Comparison of ENCODE assay signal across 10 cellular contexts in the genomic region with DNA sequence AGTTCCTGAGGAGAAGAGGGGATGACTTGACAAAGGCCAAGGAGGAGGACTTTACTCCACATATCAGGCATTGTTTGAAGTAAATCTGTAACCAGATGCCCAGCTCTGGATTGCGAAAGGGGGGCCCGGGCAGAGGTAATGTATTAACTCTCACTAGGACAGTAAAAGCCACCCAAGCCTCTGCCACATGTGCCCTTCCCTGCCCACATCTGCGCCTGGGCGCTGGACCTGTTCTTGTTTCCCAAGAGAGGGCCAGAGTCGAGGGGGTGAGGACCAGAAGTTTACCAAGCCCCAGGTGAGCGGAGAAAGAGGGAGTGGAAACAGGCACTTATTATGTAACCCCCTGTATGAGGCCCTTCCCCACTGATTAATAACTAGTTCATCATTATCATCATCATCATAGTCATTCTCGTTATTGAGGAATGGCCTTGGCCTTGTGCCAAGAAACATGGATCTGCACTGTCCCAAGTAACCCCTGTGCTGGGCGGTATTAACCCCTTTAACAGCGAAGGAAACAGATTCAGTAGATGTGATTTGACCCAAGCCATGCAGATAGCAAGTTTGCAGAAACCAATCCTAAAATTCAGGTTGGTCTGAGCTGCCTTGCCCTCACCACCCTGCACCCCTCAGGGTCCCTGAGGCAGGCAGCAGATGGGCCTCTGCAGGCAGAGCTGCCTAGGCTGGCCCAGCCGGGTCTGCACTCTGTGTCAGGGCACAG. TPM values are rescaled to one million over a fixed set of nuclear protein-coding genes. Genes with fewer than 3 reads are reported as not detected.
DNase-seq lines count a peak whose midpoint lies in the region; ATAC-seq and TF ChIP-seq lines count a peak whose summit lies in the region.
"Had no signal": no experiment of that assay in that cellular context is flagged by ENCODE, and none has a peak within 500 bp of the region (broad histone marks: within the 10 kb centered on the region; RNA-seq: fewer than 3 reads in every experiment).

TSS of gene SLC23A1 (minus strand) at position 23 of the 718 bp plus-strand sequence. CDS start 44 bp downstream, outside the sequence.

- TF ChIP-seq CTCF in mucosa of descending colon (IDR thresholded peaks at IDR 0.05), result no peak

- peak within 1 kb of the TSS; percentile 90 to 99 (median 97) for H3K4me2 ChIP-seq in BLaER1 treated with 17β-estradiol and CSF1 and Interleukin-3, amounts not matched to agents 10 nM and 100 nM

- in situ Hi-C loops in GM18951 (cut with MboI; ENCODE audit: low sequenced_read_pairs, unreplicated experiment), result no loop called here

- intact Hi-C loops in activated T-helper 2 cell treated with anti-CD3 and anti-CD28 coated beads, Interferon-gamma antibody, Interleukin-2, Interleukin-4, amounts not matched to agents 10 μg/mL and 5 μg/mL and 100 μg/mL, durations not matched to agents 14 hours and 24 hours and 36 hours (cut with micrococcal nuclease), result no loop called here
- intact Hi-C loops in mucosa of descending colon (cut with DNase I, micrococcal nuclease), result no loop called here

- ATAC-seq in mucosa of descending colon (peak; percentile 72), GM19328 (IDR thresholded peaks at IDR 0.05; ENCODE audit: unreplicated experiment) (no peak), HG02852 (IDR thresholded peaks at IDR 0.05; ENCODE audit: unreplicated experiment) (no peak), GM21528 (IDR thresholded peaks at IDR 0.05; ENCODE audit: low FRiP score, unreplicated experiment) (no peak)

- no peaks in the 10 kb centered on the region for H3K36me3 Mint-ChIP-seq in activated T-helper 2 cell treated with anti-CD3 and anti-CD28 coated beads, Interferon-gamma antibody, Interleukin-2, Interleukin-4, amounts not matched to agents 10 μg/mL and 5 μg/mL and 100 μg/mL, durations not matched to agents 14 hours and 24 hours and 36 hours (ENCODE audit: low read depth)

- peaks cover 36% of the 10 kb centered on the region for H3K4me1 Mint-ChIP-seq in activated T-helper 2 cell treated with anti-CD3 and anti-CD28 coated beads, Interferon-gamma antibody, Interleukin-2, Interleukin-4, amounts not matched to agents 10 μg/mL and 5 μg/mL and 100 μg/mL, durations not matched to agents 14 hours and 24 hours and 36 hours (ENCODE audit: low read depth)

- H3K9me3 ChIP-seq in BLaER1 treated with 17β-estradiol and CSF1 and Interleukin-3, amounts not matched to agents 10 nM and 100 nM (replicated peaks in 1 of 11), result no peaks in the 10 kb centered on the region
- H3K9me3 ChIP-seq in mucosa of descending colon, result no peaks in the 10 kb centered on the region

- peak within 1 kb of the TSS in 10 of 11 experiments; percentile 70 to 100 (median 99); a peak in 20 of 22 replicates for H3K27ac ChIP-seq in BLaER1 treated with 17β-estradiol and CSF1 and Interleukin-3, amounts not matched to agents 10 nM and 100 nM

- H3K36me3 ChIP-seq in BLaER1 treated with 17β-estradiol and CSF1 and Interleukin-3, amounts not matched to agents 10 nM and 100 nM, result peaks cover 0 to 11% (median 0%) of the 10 kb centered on the region in 11 experiments; a peak in 5 of 22 replicates
- no peaks in the 10 kb centered on the region for H3K36me3 ChIP-seq in mucosa of descending colon (ENCODE audit: low read depth)

- peak within 1 kb of the TSS; percentile 74 to 98 (median 95) for H3K9ac ChIP-seq in BLaER1 treated with 17β-estradiol and CSF1 and Interleukin-3, amounts not matched to agents 10 nM and 100 nM

- H3K27me3 ChIP-seq in BLaER1 treated with 17β-estradiol and CSF1 and Interleukin-3, amounts not matched to agents 10 nM and 100 nM, result no peaks in the 10 kb centered on the region

- H3K4me3 Mint-ChIP-seq in activated T-helper 2 cell treated with anti-CD3 and anti-CD28 coated beads, Interferon-gamma antibody, Interleukin-2, Interleukin-4, amounts not matched to agents 10 μg/mL and 5 μg/mL and 100 μg/mL, durations not matched to agents 14 hours and 24 hours and 36 hours (ENCODE audit: low read depth), result no peak within 1 kb of the TSS

- H3K9me3 Mint-ChIP-seq in activated T-helper 2 cell treated with anti-CD3 and anti-CD28 coated beads, Interferon-gamma antibody, Interleukin-2, Interleukin-4, amounts not matched to agents 10 μg/mL and 5 μg/mL and 100 μg/mL, durations not matched to agents 14 hours and 24 hours and 36 hours, result no peaks in the 10 kb centered on the region

- H4K20me1 ChIP-seq in BLaER1 treated with 17β-estradiol and CSF1 and Interleukin-3, amounts not matched to agents 10 nM and 100 nM, result peaks cover 0 to 11% (median 0%) of the 10 kb centered on the region in 11 experiments; a peak in 3 of 22 replicates

- no peaks in the 10 kb centered on the region for H3K27me3 Mint-ChIP-seq in activated T-helper 2 cell treated with anti-CD3 and anti-CD28 coated beads, Interferon-gamma antibody, Interleukin-2, Interleukin-4, amounts not matched to agents 10 μg/mL and 5 μg/mL and 100 μg/mL, durations not matched to agents 14 hours and 24 hours and 36 hours (ENCODE audit: low read depth)

- H3K4me3 ChIP-seq in BLaER1 treated with 17β-estradiol and CSF1 and Interleukin-3, amounts not matched to agents 10 nM and 100 nM, result peak within 1 kb of the TSS in 8 of 10 experiments; percentile 54 to 81 (median 68); a peak in 14 of 20 replicates
- H3K4me3 ChIP-seq in mucosa of descending colon, result no peak within 1 kb of the TSS

- peak within 1 kb of the TSS; percentile 38 for H3K27ac Mint-ChIP-seq in activated T-helper 2 cell treated with anti-CD3 and anti-CD28 coated beads, Interferon-gamma antibody, Interleukin-2, Interleukin-4, amounts not matched to agents 10 μg/mL and 5 μg/mL and 100 μg/mL, durations not matched to agents 14 hours and 24 hours and 36 hours

- DNase-seq in activated T-helper 2 cell treated with anti-CD3 and anti-CD28 coated beads, Interferon-gamma antibody, Interleukin-2, Interleukin-4, amounts not matched to agents 10 μg/mL and 5 μg/mL and 100 μg/mL, durations not matched to agents 14 hours and 24 hours and 36 hours (ENCODE audit: low spot score), result no peak
- DNase-seq in mucosa of descending colon (peak; percentile 78 to 83 (median 79)), AG08395 (ENCODE audit: low spot score) (no peak)
- DNase-seq: activated T-cell treated with anti-CD3 and anti-CD28 coated beads, Interleukin-2, amount 50 U/mL, for 1 hour had no signal

- peaks cover 70 to 100% (median 96%) of the 10 kb centered on the region in 10 experiments for H3K4me1 ChIP-seq in BLaER1 treated with 17β-estradiol and CSF1 and Interleukin-3, amounts not matched to agents 10 nM and 100 nM
- peaks cover 44% of the 10 kb centered on the region for H3K4me1 ChIP-seq in mucosa of descending colon (ENCODE audit: low read depth)

- peak; percentile 7 for TF ChIP-seq POLR2A in GM18951 (IDR thresholded peaks at IDR 0.05; ENCODE audit: extremely low read depth, insufficient read depth, insufficient read length)

RNA-seq across cellular contexts. Expression of gene SLC23A1, which starts in this region (rescaled TPM):
- total RNA-seq in activated T-helper 2 cell treated with anti-CD3 and anti-CD28 coated beads, Interferon-gamma antibody, Interleukin-2, Interleukin-4, amounts not matched to agents 10 μg/mL and 5 μg/mL and 100 μg/mL, durations not matched to agents 14 hours and 24 hours and 36 hours, result 2.1 and 4.2 TPM in 2 replicates
- 1 to 10 TPM; 2.5 to 9.0 (median 5.1) TPM for total RNA-seq in mucosa of descending colon
- total RNA-seq: SK-MEL-5 had no signal

Comparison
In these comparisons a context has a peak if more than half of its experiments do, and no peak if none do; other contexts are left out.
1. DNase-seq: peak in mucosa of descending colon (3 of 3); none in activated T-helper 2 cell treated with anti-CD3 and anti-CD28 coated beads, Interferon-gamma antibody, Interleukin-2, Interleukin-4, amounts not matched to agents 10 μg/mL and 5 μg/mL and 100 μg/mL, durations not matched to agents 14 hours and 24 hours and 36 hours (single experiment) and AG08395 (single experiment).